ENCODE assay signal across 1 cellular context in genomic region chr9:99660191-99660636, GRCh38.
TF ChIP-seq lines count a peak whose summit lies in the region.

No MANE protein-coding gene starts in this region.

TF ChIP-seq in SK-N-SH treated with all-trans-retinoic acid at 6 μM for 48 hours, 23 proteins besides CTCF, POLR2A, EP300 and RAD21 (continued from another document):
- TF ChIP-seq POU6F1 (CRISPR knock-in tag; IDR thresholded peaks at IDR 0.05; ENCODE audit: borderline replicate concordance, low read depth) (no peak), SNAI2 (CRISPR knock-in tag; IDR thresholded peaks at IDR 0.05) (no peak), TCF4 (CRISPR knock-in tag; IDR thresholded peaks at IDR 0.05; ENCODE audit: borderline replicate concordance) (no peak), ISL1 (CRISPR knock-in tag; IDR thresholded peaks at IDR 0.05) (no peak), ZFP3 (CRISPR knock-in tag; IDR thresholded peaks at IDR 0.05) (no peak), ARNTL (CRISPR knock-in tag; IDR thresholded peaks at IDR 0.05; ENCODE audit: borderline replicate concordance, low read depth) (no peak), CSDC2 (CRISPR knock-in tag; IDR thresholded peaks at IDR 0.05) (no peak)
